In the genomic region with DNA sequence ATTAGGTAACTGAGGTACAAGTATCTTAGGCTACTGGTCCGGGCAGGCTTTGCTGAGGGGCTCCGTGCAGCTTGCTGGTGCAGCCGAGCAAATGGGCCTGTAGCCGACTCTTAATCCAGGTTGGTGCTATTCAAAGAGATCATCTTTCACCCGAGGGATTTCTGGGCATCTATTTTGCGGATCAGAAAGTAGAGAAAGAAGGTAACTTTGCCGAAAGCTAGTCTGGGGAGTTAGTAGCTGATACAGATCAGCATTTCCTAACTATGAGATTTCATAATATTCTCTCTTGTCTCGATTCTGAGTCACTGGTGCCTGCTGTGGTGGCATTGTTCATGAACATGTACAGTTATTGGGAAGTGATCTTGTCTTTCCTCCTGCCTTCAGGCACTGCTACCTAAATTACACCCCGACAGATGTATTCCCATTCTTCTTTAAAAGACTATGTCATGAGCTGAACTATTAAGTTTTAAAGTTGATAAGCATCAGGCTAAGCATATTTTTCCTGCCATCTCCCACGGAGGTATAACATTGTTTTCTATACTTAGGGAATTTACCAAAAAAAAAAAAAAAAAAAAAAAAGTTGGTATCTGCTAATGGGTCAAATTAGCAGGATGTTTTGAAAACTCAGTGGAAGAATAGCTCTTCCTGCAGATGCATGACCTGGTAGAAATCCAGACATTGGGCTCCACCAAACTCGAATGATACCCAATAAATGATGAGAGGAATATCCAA, we compare ENCODE assay signal across 1 cellular context.
A peak's percentile ranks its signal among the peaks of the same experiment; 100 is the strongest.
TF ChIP-seq lines count a peak whose summit lies in the region.

No MANE protein-coding gene starts in this region.

TF ChIP-seq in HEK293, 187 proteins besides CTCF, POLR2A, EP300 and RAD21 (continued from another document):
- TF ChIP-seq, protein P1, sequence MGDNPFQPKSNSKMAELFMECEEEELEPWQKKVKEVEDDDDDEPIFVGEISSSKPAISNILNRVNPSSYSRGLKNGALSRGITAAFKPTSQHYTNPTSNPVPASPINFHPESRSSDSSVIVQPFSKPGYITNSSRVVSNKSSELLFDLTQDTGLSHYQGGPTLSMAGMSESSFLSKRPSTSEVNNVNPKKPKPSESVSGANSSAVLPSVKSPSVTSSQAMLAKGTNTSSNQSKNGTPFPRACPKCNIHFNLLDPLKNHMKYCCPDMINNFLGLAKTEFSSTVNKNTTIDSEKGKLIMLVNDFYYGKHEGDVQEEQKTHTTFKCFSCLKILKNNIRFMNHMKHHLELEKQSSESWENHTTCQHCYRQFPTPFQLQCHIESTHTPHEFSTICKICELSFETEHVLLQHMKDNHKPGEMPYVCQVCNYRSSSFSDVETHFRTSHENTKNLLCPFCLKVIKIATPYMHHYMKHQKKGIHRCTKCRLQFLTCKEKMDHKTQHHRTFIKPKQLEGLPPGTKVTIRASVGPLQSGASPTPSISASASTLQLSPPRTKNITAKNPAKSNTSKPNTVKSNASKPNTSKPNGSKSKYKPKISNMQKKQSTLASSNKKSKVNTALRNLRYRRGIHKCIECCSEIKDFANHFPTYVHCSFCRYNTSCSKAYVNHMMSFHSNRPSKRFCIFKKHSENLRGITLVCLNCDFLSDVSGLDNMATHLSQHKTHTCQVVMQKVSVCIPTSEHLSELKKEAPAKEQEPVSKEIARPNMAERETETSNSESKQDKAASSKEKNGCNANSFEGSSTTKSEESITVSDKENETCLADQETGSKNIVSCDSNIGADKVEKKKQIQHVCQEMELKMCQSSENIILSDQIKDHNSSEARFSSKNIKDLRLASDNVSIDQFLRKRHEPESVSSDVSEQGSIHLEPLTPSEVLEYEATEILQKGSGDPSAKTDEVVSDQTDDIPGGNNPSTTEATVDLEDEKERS (tag by site-specific recombination; IDR thresholded peaks at IDR 0.05): no peak
- TF ChIP-seq ZNF292 (tag by site-specific recombination; IDR thresholded peaks at IDR 0.05; ENCODE audit: borderline replicate concordance, low read depth) (no peak), ZNF660 (tag by site-specific recombination; IDR thresholded peaks at IDR 0.05) (peak; percentile 69), ZNF366 (tag by site-specific recombination; conservative IDR thresholded peaks at IDR 0.05) (peak; percentile 61; the same call in 1 of the 2 replicates), KLF16 (tag by site-specific recombination; IDR thresholded peaks at IDR 0.05) (no peak), ZNF19 (tag by site-specific recombination; IDR thresholded peaks at IDR 0.05; ENCODE audit: low read depth) (no peak), ZFHX2 (tag by site-specific recombination; conservative IDR thresholded peaks at IDR 0.05) (no peak), ZNF600 (tag by site-specific recombination; IDR thresholded peaks at IDR 0.05) (peak; percentile 43; the same call in 1 of the 2 replicates), SP7 (tag by site-specific recombination; IDR thresholded peaks at IDR 0.05) (0 out of 2 replicates have a peak, but pooled peaks have one; percentile 28), YY2 (tag by site-specific recombination; IDR thresholded peaks at IDR 0.05) (no peak), TRIM28 (IDR thresholded peaks at IDR 0.05; ENCODE audit: borderline replicate concordance, low read length) (peak; percentile 77), ZEB2 (tag by site-specific recombination; IDR thresholded peaks at IDR 0.05) (peak; percentile 64), ZNF558 (tag by site-specific recombination; IDR thresholded peaks at IDR 0.05) (no peak), ZNF529 (tag by site-specific recombination; IDR thresholded peaks at IDR 0.05; ENCODE audit: insufficient replicate concordance) (no peak), ZBTB17 (tag by site-specific recombination; IDR thresholded peaks at IDR 0.05) (peak; percentile 80), ZNF423 (tag by site-specific recombination; IDR thresholded peaks at IDR 0.05) (no peak), ZNF555 (tag by site-specific recombination; conservative IDR thresholded peaks at IDR 0.05) (no peak), ZNF670 (tag by site-specific recombination; IDR thresholded peaks at IDR 0.05; ENCODE audit: low read depth) (no peak), ZNF335 (tag by site-specific recombination; conservative IDR thresholded peaks at IDR 0.05) (peak; percentile 30), ZNF174 (tag by site-specific recombination; IDR thresholded peaks at IDR 0.05) (no peak), ZBTB20 (tag by site-specific recombination; IDR thresholded peaks at IDR 0.05) (peak; percentile 67), ZNF324 (tag by site-specific recombination; IDR thresholded peaks at IDR 0.05) (no peak), ZNF157 (tag by site-specific recombination; IDR thresholded peaks at IDR 0.05) (no peak)
- TF ChIP-seq, protein P2, sequence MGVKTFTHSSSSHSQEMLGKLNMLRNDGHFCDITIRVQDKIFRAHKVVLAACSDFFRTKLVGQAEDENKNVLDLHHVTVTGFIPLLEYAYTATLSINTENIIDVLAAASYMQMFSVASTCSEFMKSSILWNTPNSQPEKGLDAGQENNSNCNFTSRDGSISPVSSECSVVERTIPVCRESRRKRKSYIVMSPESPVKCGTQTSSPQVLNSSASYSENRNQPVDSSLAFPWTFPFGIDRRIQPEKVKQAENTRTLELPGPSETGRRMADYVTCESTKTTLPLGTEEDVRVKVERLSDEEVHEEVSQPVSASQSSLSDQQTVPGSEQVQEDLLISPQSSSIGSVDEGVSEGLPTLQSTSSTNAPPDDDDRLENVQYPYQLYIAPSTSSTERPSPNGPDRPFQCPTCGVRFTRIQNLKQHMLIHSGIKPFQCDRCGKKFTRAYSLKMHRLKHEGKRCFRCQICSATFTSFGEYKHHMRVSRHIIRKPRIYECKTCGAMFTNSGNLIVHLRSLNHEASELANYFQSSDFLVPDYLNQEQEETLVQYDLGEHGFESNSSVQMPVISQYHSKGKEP (tag by site-specific recombination; IDR thresholded peaks at IDR 0.05): peak; percentile 1; the same call in 1 of the 2 replicates
- TF ChIP-seq, protein P3, sequence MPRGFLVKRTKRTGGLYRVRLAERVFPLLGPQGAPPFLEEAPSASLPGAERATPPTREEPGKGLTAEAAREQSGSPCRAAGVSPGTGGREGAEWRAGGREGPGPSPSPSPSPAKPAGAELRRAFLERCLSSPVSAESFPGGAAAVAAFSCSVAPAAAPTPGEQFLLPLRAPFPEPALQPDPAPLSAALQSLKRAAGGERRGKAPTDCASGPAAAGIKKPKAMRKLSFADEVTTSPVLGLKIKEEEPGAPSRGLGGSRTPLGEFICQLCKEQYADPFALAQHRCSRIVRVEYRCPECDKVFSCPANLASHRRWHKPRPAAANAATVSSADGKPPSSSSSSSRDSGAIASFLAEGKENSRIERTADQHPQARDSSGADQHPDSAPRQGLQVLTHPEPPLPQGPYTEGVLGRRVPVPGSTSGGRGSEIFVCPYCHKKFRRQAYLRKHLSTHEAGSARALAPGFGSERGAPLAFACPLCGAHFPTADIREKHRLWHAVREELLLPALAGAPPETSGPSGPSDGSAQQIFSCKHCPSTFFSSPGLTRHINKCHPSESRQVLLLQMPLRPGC (tag by site-specific recombination; IDR thresholded peaks at IDR 0.05): peak; percentile 53; the same call in 1 of the 2 replicates
- TF ChIP-seq, protein P4, sequence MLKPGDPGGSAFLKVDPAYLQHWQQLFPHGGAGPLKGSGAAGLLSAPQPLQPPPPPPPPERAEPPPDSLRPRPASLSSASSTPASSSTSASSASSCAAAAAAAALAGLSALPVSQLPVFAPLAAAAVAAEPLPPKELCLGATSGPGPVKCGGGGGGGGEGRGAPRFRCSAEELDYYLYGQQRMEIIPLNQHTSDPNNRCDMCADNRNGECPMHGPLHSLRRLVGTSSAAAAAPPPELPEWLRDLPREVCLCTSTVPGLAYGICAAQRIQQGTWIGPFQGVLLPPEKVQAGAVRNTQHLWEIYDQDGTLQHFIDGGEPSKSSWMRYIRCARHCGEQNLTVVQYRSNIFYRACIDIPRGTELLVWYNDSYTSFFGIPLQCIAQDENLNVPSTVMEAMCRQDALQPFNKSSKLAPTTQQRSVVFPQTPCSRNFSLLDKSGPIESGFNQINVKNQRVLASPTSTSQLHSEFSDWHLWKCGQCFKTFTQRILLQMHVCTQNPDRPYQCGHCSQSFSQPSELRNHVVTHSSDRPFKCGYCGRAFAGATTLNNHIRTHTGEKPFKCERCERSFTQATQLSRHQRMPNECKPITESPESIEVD (tag by site-specific recombination; IDR thresholded peaks at IDR 0.05): peak; percentile 86
- TF ChIP-seq, protein P5, sequence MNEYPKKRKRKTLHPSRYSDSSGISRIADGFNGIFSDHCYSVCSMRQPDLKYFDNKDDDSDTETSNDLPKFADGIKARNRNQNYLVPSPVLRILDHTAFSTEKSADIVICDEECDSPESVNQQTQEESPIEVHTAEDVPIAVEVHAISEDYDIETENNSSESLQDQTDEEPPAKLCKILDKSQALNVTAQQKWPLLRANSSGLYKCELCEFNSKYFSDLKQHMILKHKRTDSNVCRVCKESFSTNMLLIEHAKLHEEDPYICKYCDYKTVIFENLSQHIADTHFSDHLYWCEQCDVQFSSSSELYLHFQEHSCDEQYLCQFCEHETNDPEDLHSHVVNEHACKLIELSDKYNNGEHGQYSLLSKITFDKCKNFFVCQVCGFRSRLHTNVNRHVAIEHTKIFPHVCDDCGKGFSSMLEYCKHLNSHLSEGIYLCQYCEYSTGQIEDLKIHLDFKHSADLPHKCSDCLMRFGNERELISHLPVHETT (tag by site-specific recombination; IDR thresholded peaks at IDR 0.05): peak; percentile 41; the same call in 1 of the 2 replicates
- TF ChIP-seq, protein P6, sequence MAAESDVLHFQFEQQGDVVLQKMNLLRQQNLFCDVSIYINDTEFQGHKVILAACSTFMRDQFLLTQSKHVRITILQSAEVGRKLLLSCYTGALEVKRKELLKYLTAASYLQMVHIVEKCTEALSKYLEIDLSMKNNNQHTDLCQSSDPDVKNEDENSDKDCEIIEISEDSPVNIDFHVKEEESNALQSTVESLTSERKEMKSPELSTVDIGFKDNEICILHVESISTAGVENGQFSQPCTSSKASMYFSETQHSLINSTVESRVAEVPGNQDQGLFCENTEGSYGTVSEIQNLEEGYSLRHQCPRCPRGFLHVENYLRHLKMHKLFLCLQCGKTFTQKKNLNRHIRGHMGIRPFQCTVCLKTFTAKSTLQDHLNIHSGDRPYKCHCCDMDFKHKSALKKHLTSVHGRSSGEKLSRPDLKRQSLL (tag by site-specific recombination; IDR thresholded peaks at IDR 0.05): no peak
- TF ChIP-seq, protein P7, sequence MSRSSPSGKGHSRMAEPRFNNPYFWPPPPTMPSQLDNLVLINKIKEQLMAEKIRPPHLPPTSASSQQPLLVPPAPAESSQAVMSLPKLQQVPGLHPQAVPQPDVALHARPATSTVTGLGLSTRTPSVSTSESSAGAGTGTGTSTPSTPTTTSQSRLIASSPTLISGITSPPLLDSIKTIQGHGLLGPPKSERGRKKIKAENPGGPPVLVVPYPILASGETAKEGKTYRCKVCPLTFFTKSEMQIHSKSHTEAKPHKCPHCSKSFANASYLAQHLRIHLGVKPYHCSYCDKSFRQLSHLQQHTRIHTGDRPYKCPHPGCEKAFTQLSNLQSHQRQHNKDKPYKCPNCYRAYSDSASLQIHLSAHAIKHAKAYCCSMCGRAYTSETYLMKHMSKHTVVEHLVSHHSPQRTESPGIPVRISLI (tag by site-specific recombination; IDR thresholded peaks at IDR 0.05): peak; percentile 86
- TF ChIP-seq, protein P8, sequence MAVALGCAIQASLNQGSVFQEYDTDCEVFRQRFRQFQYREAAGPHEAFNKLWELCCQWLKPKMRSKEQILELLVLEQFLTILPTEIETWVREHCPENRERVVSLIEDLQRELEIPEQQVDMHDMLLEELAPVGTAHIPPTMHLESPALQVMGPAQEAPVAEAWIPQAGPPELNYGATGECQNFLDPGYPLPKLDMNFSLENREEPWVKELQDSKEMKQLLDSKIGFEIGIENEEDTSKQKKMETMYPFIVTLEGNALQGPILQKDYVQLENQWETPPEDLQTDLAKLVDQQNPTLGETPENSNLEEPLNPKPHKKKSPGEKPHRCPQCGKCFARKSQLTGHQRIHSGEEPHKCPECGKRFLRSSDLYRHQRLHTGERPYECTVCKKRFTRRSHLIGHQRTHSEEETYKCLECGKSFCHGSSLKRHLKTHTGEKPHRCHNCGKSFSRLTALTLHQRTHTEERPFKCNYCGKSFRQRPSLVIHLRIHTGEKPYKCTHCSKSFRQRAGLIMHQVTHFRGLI (tag by site-specific recombination; IDR thresholded peaks at IDR 0.05): 0 out of 2 replicates have a peak, but pooled peaks have one; percentile 29
